ENCODE assay signal across 19 cellular contexts in the genomic region with DNA sequence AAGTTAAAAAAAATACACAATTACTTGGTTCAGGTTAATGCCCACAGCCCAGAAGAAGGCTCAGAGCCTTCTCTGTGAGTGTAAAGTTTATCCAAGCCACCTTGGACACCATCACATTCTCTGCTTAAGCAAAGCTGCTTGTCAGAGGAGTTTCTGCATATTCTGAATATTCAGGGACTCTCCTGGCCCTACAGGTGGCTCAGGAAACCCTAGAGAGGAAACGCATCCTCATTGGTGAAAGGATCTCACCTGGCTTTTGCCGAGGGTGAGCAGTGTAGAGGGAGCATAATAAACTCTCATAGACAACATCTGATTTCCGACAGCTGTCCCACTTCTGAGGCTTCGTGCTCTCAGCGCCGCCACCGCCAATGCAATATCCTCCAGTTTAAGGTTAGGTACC.
A peak's percentile ranks its signal among the peaks of the same experiment; 100 is the strongest.
DNase-seq lines count a peak whose midpoint lies in the region; ATAC-seq and TF ChIP-seq lines count a peak whose summit lies in the region.
"Had no signal": no experiment of that assay in that cellular context is flagged by ENCODE, and none has a peak within 500 bp of the region (broad histone marks: within the 10 kb centered on the region; RNA-seq: fewer than 3 reads in every experiment).

No MANE protein-coding gene starts in this region.

- H3K4me2 ChIP-seq in GM23338 (no peak overlapping the region), H9 (ENCODE audit: insufficient read depth, insufficient read length, low read length) (no peak overlapping the region)
- H3K4me2 ChIP-seq: BLaER1 treated with 17β-estradiol and CSF1 and Interleukin-3, amounts not matched to agents 10 nM and 100 nM had no signal

- no peak overlapping the region for H2BK15ac ChIP-seq in H9 (ENCODE audit: low read depth, low read length)

- H3K36me3 ChIP-seq in GM23338 (ENCODE audit: insufficient read depth), result no peaks in the 10 kb centered on the region
- no peaks in the 10 kb centered on the region for H3K36me3 ChIP-seq in endodermal cell (ENCODE audit: control insufficient read depth, insufficient read depth, low read length)
- H3K36me3 ChIP-seq: BLaER1 treated with 17β-estradiol and CSF1 and Interleukin-3, amounts not matched to agents 10 nM and 100 nM; HAP-1 had no signal

- H3K27ac ChIP-seq in GM23338 (ENCODE audit: low read depth), result no peak overlapping the region
- no peak overlapping the region for H3K27ac ChIP-seq in H9 (ENCODE audit: insufficient read length, low read depth, low read length)
- H3K27ac ChIP-seq in endodermal cell (ENCODE audit: low read depth, low read length), result no peak overlapping the region
- H3K27ac ChIP-seq: BLaER1 treated with 17β-estradiol and CSF1 and Interleukin-3, amounts not matched to agents 10 nM and 100 nM; GM23248 had no signal

- peaks cover 22% of the 10 kb centered on the region for H3K9me2 ChIP-seq in GM23338 (ENCODE audit: insufficient read depth)

- H3K79me2 ChIP-seq in GM23338 (replicated peaks; ENCODE audit: insufficient read depth), result no peaks in the 10 kb centered on the region
- no peaks in the 10 kb centered on the region for H3K79me2 ChIP-seq in H9 (ENCODE audit: insufficient read depth, low read length)

- WGBS in H9 (ENCODE audit: extremely low coverage, insufficient read length, low lambda C conversion rate), result no CpG with 5 or more reads among the region's 7 CpGs
- WGBS in endodermal cell (ENCODE audit: insufficient coverage in 1 of 2, insufficient read length in 1 of 2), 2 experiments, result 89 to 90% methylated on average over 7 of the region's 7 CpGs

- peaks cover 17% of the 10 kb centered on the region for H3K4me1 Mint-ChIP-seq in GM23338
- peaks cover 17 to 20% of the 10 kb centered on the region in 2 experiments for H3K4me1 Mint-ChIP-seq in H9
- no peaks in the 10 kb centered on the region for H3K4me1 Mint-ChIP-seq in endodermal cell
- H3K4me1 Mint-ChIP-seq: B cell; CD8-positive, alpha-beta memory T cell had no signal

- H3K4me3 ChIP-seq in GM23338, result no peak overlapping the region
- no peak overlapping the region for H3K4me3 ChIP-seq in endodermal cell (ENCODE audit: low read length)
- H3K4me3 ChIP-seq: BLaER1 treated with 17β-estradiol and CSF1 and Interleukin-3, amounts not matched to agents 10 nM and 100 nM; GM12878; GM23248; HAP-1 had no signal

- H3K4me3 Mint-ChIP-seq in GM23338 (no peak overlapping the region), H9 (no peak overlapping the region), endodermal cell (no peak overlapping the region)
- H3K4me3 Mint-ChIP-seq: B cell; CD8-positive, alpha-beta memory T cell had no signal

- no peak overlapping the region for H4K91ac ChIP-seq in H9 (ENCODE audit: insufficient read length, low read depth, low read length)

- no peaks in the 10 kb centered on the region for H3K79me1 ChIP-seq in H9 (ENCODE audit: insufficient read depth, low read depth, low read length, poor library complexity, severe bottlenecking)

- no peaks in the 10 kb centered on the region for H3K27me3 ChIP-seq in GM23338 (ENCODE audit: insufficient read depth)
- H3K27me3 ChIP-seq in H9 (ENCODE audit: insufficient read depth, low read length), result no peaks in the 10 kb centered on the region
- no peaks in the 10 kb centered on the region for H3K27me3 ChIP-seq in endodermal cell (ENCODE audit: control insufficient read depth, insufficient read depth, low read length, poor library complexity, severe bottlenecking)
- H3K27me3 ChIP-seq: BLaER1 treated with 17β-estradiol and CSF1 and Interleukin-3, amounts not matched to agents 10 nM and 100 nM had no signal

- no peak overlapping the region for H2BK12ac ChIP-seq in H9 (ENCODE audit: insufficient read length, low read depth, low read length)

- no peak overlapping the region for H3K56ac ChIP-seq in H9 (ENCODE audit: insufficient read length, low read depth, low read length)

- H3K27me3 Mint-ChIP-seq in GM23338 (ENCODE audit: insufficient read depth, low read depth, poor library complexity) (peaks cover 8% of the 10 kb centered on the region), H9 (ENCODE audit: low read depth) (no peaks in the 10 kb centered on the region; the same call in none of the 2 replicates), endodermal cell (ENCODE audit: insufficient read depth) (peaks cover 3% of the 10 kb centered on the region)
- H3K27me3 Mint-ChIP-seq: B cell had no signal

- DNase-seq in GM23338 (ENCODE audit: low spot score) (peak; percentile 58), H9 (peak; percentile 57), endodermal cell (peak; percentile 59), iPS-NIHi7 (ENCODE audit: extremely low spot score) (peak; percentile 45), SIG-M5 treated with dmso at 0.1 percent for 504 hours (lab: John Stamatoyannopoulos, UW; ENCODE audit: unreplicated experiment) (no peak), NOMO-1 (lab: John Stamatoyannopoulos, UW; ENCODE audit: unreplicated experiment in 2 of 2) (no peak)
- DNase-seq in activated CD4-positive, alpha-beta T cell treated with anti-CD3 and anti-CD28 coated beads for 48 hours, result no peak
- DNase-seq: CD8-positive, alpha-beta memory T cell; COR-L47; DMS 273 treated with DMSO at 0.1 percent for 48 hours; DMS53; DND-41; EL; GM23248 had no signal

- H4K8ac ChIP-seq in H9 (replicated peaks; ENCODE audit: insufficient read length, low read depth, low read length), result no peak overlapping the region

- H3K23ac ChIP-seq in H9 (ENCODE audit: insufficient read length, low read depth, low read length), result no peak overlapping the region

- H3K27ac Mint-ChIP-seq in GM23338 (no peak overlapping the region), H9 (peak overlapping the region in 2 of 3 experiments; percentile 16 to 85; a peak in 2 of 7 replicates), endodermal cell (no peak overlapping the region)
- H3K27ac Mint-ChIP-seq: B cell; CD8-positive, alpha-beta memory T cell had no signal

- peaks cover 11% of the 10 kb centered on the region for H3K4me1 ChIP-seq in GM23338 (ENCODE audit: insufficient read depth)
- peaks cover 2% of the 10 kb centered on the region; the same call in 1 of the 2 replicates for H3K4me1 ChIP-seq in H9 (ENCODE audit: insufficient read depth, low read length)
- H3K4me1 ChIP-seq in endodermal cell (ENCODE audit: control insufficient read depth, insufficient read depth, low read length), result no peaks in the 10 kb centered on the region
- H3K4me1 ChIP-seq: BLaER1 treated with 17β-estradiol and CSF1 and Interleukin-3, amounts not matched to agents 10 nM and 100 nM; HAP-1 had no signal

- H3K23me2 ChIP-seq in H9 (ENCODE audit: insufficient read length, low read depth, low read length, poor library complexity, severe bottlenecking), result no peaks in the 10 kb centered on the region

- H3K4ac ChIP-seq in H9 (ENCODE audit: low read depth, low read length), result no peak overlapping the region

- H3T11ph ChIP-seq in H9 (ENCODE audit: low read length), result no peak overlapping the region

- no peak overlapping the region for H4K5ac ChIP-seq in H9 (ENCODE audit: insufficient read length, low read depth, low read length)

- ATAC-seq in GM23338 (peak; percentile 60), HG03025 (IDR thresholded peaks at IDR 0.05; ENCODE audit: low FRiP score, unreplicated experiment) (no peak)
- ATAC-seq: GM12878 had no signal

- H3K9me3 Mint-ChIP-seq in GM23338, result peaks cover 20% of the 10 kb centered on the region
- peaks cover 0 to 5% of the 10 kb centered on the region in 2 experiments; a peak in 2 of 5 replicates for H3K9me3 Mint-ChIP-seq in H9
- H3K9me3 Mint-ChIP-seq in endodermal cell, result no peaks in the 10 kb centered on the region

- H3F3A ChIP-seq in GM23338 (replicated peaks; ENCODE audit: low read depth), result no peaks in the 10 kb centered on the region

- H2BK120ac ChIP-seq in H9 (ENCODE audit: low read depth, low read length, poor library complexity, severe bottlenecking), result no peak overlapping the region

- no peaks in the 10 kb centered on the region for H4K20me1 ChIP-seq in GM23338 (replicated peaks; ENCODE audit: insufficient read depth)
- H4K20me1 ChIP-seq in H9 (ENCODE audit: control insufficient read depth, insufficient read depth, insufficient read length), result no peaks in the 10 kb centered on the region
- H4K20me1 ChIP-seq: BLaER1 treated with 17β-estradiol and CSF1 and Interleukin-3, amounts not matched to agents 10 nM and 100 nM had no signal

- H3K36me3 Mint-ChIP-seq in GM23338 (ENCODE audit: low read depth) (peaks cover 14% of the 10 kb centered on the region), H9 (ENCODE audit: insufficient read depth in 1 of 3, low read depth in 3 of 3) (peaks cover 0 to 3% (median 3%) of the 10 kb centered on the region in 3 experiments; a peak in 3 of 7 replicates), endodermal cell (ENCODE audit: low read depth) (no peaks in the 10 kb centered on the region)
- H3K36me3 Mint-ChIP-seq: CD8-positive, alpha-beta memory T cell had no signal

- no peak overlapping the region for H2BK5ac ChIP-seq in H9 (ENCODE audit: insufficient read length, low read length)

- H2AFZ ChIP-seq in GM23338 (peak overlapping the region; percentile 25; the same call in 1 of the 2 replicates), H9 (ENCODE audit: low read length) (no peak overlapping the region)
- H2AFZ ChIP-seq: GM23248 had no signal

- no peak overlapping the region for H2BK20ac ChIP-seq in H9 (ENCODE audit: low read depth, low read length, poor library complexity, severe bottlenecking)

- no peak for TF ChIP-seq CTCF in GM23338 (conservative IDR thresholded peaks at IDR 0.05; ENCODE audit: low read depth in 2 of 2)
- TF ChIP-seq CTCF in H9 (conservative IDR thresholded peaks at IDR 0.05), result no peak
- no peak for TF ChIP-seq CTCF in endodermal cell (conservative IDR thresholded peaks at IDR 0.05)

- H3K14ac ChIP-seq in H9 (ENCODE audit: insufficient read depth, low read length), result no peak overlapping the region

- no peak overlapping the region for H2AK5ac ChIP-seq in H9 (ENCODE audit: insufficient read length, low read length)

- H3K9ac ChIP-seq in H9 (ENCODE audit: extremely low read depth, insufficient read length, low read length), result no peak overlapping the region
- no peak overlapping the region for H3K9ac ChIP-seq in endodermal cell (ENCODE audit: extremely low read depth, low read length, poor library complexity, severe bottlenecking)
- H3K9ac ChIP-seq: BLaER1 treated with 17β-estradiol and CSF1 and Interleukin-3, amounts not matched to agents 10 nM and 100 nM; GM23248 had no signal

- no peak overlapping the region for H3K18ac ChIP-seq in H9 (ENCODE audit: insufficient read length, low read depth, low read length)

- H3K9me3 ChIP-seq in H9 (ENCODE audit: control insufficient read depth, low read depth, low read length), result no peaks in the 10 kb centered on the region
- H3K9me3 ChIP-seq in endodermal cell (ENCODE audit: control insufficient read depth, low read length), result no peaks in the 10 kb centered on the region
- H3K9me3 ChIP-seq: BLaER1 treated with 17β-estradiol and CSF1 and Interleukin-3, amounts not matched to agents 10 nM and 100 nM; HAP-1 had no signal

TF ChIP-seq in GM23338, 12 proteins besides CTCF, POLR2A, EP300 and RAD21 (continues in another document):
- no peak for TF ChIP-seq ZNF114 (CRISPR knock-in tag; IDR thresholded peaks at IDR 0.05)

Comparison
In these comparisons a context has a peak if more than half of its experiments do, and no peak if none do; other contexts are left out.
1. DNase-seq: peak in GM23338 (single experiment), H9 (single experiment), endodermal cell (single experiment) and iPS-NIHi7 (single experiment); none in activated CD4-positive, alpha-beta T cell treated with anti-CD3 and anti-CD28 coated beads for 48 hours (single experiment), SIG-M5 treated with dmso at 0.1 percent for 504 hours (single experiment) and NOMO-1 (0 of 2).
2. H3K27ac Mint-ChIP-seq: peak in H9 (2 of 3); none in GM23338 (single experiment) and endodermal cell (single experiment).